In the genomic region with DNA sequence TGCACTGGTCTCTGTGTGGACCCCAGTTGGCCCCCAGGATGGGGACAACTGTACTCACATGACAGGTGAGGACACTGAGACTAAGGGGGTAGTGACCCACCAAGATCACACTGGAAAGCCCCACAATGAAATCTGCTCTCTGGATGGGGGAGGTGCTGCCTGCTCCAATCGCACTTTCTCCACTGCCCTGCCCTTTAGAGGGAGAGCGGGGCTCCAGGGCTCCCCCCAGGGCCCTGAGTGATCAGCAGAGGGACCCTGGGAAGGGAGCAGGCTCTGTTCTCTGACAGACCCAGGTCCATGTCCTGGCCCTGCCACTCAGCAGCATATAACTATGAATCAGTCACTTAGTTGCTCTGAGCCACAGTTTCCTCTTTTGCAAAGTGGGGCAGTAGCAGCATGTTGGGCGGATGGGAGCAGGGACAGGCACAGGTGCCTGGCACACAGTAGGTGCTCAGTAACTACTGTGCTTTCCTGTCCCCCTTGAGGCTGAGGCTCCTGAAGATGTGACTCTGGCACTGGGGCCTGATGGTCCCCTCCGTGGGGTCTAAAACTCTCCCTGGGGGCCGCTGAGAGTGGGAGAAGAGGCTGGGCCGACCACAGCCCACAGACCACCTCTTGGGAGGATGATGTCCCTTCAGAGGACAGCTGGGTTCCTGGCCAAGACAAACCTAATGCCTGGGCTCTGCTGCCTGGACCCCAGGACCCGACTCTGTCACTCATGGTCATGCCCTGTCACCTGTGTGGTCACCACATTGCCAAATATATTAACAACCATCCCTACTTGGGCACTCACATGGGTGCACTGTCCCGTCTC, we compare ENCODE assay signal across 2 cellular contexts.
TF ChIP-seq lines count a peak whose summit lies in the region.

No MANE protein-coding gene starts in this region.

TF ChIP-seq in H1, 55 proteins besides CTCF, POLR2A, EP300 and RAD21:
- TF ChIP-seq SP1 (IDR thresholded peaks at IDR 0.05; ENCODE audit: low read depth, low read length) (no peak), SRF (IDR thresholded peaks at IDR 0.05; ENCODE audit: low read depth, low read length) (no peak), KDM4A (IDR thresholded peaks at IDR 0.05; ENCODE audit: low read depth, low read length, severe bottlenecking) (no peak), EZH2 (IDR thresholded peaks at IDR 0.05; ENCODE audit: low read depth, low read length, severe bottlenecking) (no peak), PHF8 (conservative IDR thresholded peaks at IDR 0.05; ENCODE audit: low read depth, low read length) (no peak), TCF12 (IDR thresholded peaks at IDR 0.05; ENCODE audit: low read depth, low read length) (no peak), NRF1 (IDR thresholded peaks at IDR 0.05; ENCODE audit: low read depth, low read length) (no peak), TBP (IDR thresholded peaks at IDR 0.05; ENCODE audit: low read depth, low read length) (no peak)
- TF ChIP-seq, protein P1, sequence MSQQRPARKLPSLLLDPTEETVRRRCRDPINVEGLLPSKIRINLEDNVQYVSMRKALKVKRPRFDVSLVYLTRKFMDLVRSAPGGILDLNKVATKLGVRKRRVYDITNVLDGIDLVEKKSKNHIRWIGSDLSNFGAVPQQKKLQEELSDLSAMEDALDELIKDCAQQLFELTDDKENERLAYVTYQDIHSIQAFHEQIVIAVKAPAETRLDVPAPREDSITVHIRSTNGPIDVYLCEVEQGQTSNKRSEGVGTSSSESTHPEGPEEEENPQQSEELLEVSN (IDR thresholded peaks at IDR 0.05), result no peak

TF ChIP-seq in SK-N-SH, 30 proteins besides CTCF, POLR2A, EP300 and RAD21:
- TF ChIP-seq TEAD4 (IDR thresholded peaks at IDR 0.05; ENCODE audit: borderline replicate concordance, insufficient read depth) (no peak), SIN3A (IDR thresholded peaks at IDR 0.05; ENCODE audit: borderline replicate concordance, low read depth, low read length) (no peak), JUND (IDR thresholded peaks at IDR 0.05) (no peak), POLR2AphosphoS5 (IDR thresholded peaks at IDR 0.05; ENCODE audit: low read depth, low read length) (no peak), MXI1 (IDR thresholded peaks at IDR 0.05; ENCODE audit: low read depth, low read length) (no peak), GATA2 (CRISPR knock-in tag; IDR thresholded peaks at IDR 0.05) (no peak), SMC3 (IDR thresholded peaks at IDR 0.05; ENCODE audit: low read depth, low read length) (no peak), FOXM1 (IDR thresholded peaks at IDR 0.05; ENCODE audit: low read depth) (no peak), FOXJ3 (CRISPR knock-in tag; IDR thresholded peaks at IDR 0.05) (no peak), RXRA (IDR thresholded peaks at IDR 0.05; ENCODE audit: borderline replicate concordance, low read depth) (no peak), NFIC (IDR thresholded peaks at IDR 0.05; ENCODE audit: borderline replicate concordance) (no peak), FOSL2 (IDR thresholded peaks at IDR 0.05; ENCODE audit: borderline replicate concordance, low read depth) (no peak), CHD2 (IDR thresholded peaks at IDR 0.05; ENCODE audit: low read length, partially characterized antibody) (no peak), ELF1 (IDR thresholded peaks at IDR 0.05) (no peak), TCF12 (IDR thresholded peaks at IDR 0.05) (no peak), MEF2A (IDR thresholded peaks at IDR 0.05; ENCODE audit: borderline replicate concordance, low read depth) (no peak)
- TF ChIP-seq, protein P2, sequence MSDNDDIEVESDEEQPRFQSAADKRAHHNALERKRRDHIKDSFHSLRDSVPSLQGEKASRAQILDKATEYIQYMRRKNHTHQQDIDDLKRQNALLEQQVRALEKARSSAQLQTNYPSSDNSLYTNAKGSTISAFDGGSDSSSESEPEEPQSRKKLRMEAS (IDR thresholded peaks at IDR 0.05; ENCODE audit: low read depth), result no peak
- TF ChIP-seq, protein P3, sequence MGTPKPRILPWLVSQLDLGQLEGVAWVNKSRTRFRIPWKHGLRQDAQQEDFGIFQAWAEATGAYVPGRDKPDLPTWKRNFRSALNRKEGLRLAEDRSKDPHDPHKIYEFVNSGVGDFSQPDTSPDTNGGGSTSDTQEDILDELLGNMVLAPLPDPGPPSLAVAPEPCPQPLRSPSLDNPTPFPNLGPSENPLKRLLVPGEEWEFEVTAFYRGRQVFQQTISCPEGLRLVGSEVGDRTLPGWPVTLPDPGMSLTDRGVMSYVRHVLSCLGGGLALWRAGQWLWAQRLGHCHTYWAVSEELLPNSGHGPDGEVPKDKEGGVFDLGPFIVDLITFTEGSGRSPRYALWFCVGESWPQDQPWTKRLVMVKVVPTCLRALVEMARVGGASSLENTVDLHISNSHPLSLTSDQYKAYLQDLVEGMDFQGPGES (IDR thresholded peaks at IDR 0.05; ENCODE audit: low read depth, low read length), result no peak
- TF ChIP-seq, protein P4, sequence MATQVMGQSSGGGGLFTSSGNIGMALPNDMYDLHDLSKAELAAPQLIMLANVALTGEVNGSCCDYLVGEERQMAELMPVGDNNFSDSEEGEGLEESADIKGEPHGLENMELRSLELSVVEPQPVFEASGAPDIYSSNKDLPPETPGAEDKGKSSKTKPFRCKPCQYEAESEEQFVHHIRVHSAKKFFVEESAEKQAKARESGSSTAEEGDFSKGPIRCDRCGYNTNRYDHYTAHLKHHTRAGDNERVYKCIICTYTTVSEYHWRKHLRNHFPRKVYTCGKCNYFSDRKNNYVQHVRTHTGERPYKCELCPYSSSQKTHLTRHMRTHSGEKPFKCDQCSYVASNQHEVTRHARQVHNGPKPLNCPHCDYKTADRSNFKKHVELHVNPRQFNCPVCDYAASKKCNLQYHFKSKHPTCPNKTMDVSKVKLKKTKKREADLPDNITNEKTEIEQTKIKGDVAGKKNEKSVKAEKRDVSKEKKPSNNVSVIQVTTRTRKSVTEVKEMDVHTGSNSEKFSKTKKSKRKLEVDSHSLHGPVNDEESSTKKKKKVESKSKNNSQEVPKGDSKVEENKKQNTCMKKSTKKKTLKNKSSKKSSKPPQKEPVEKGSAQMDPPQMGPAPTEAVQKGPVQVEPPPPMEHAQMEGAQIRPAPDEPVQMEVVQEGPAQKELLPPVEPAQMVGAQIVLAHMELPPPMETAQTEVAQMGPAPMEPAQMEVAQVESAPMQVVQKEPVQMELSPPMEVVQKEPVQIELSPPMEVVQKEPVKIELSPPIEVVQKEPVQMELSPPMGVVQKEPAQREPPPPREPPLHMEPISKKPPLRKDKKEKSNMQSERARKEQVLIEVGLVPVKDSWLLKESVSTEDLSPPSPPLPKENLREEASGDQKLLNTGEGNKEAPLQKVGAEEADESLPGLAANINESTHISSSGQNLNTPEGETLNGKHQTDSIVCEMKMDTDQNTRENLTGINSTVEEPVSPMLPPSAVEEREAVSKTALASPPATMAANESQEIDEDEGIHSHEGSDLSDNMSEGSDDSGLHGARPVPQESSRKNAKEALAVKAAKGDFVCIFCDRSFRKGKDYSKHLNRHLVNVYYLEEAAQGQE (IDR thresholded peaks at IDR 0.05; ENCODE audit: low read depth, low read length), result no peak
